In the genomic region with DNA sequence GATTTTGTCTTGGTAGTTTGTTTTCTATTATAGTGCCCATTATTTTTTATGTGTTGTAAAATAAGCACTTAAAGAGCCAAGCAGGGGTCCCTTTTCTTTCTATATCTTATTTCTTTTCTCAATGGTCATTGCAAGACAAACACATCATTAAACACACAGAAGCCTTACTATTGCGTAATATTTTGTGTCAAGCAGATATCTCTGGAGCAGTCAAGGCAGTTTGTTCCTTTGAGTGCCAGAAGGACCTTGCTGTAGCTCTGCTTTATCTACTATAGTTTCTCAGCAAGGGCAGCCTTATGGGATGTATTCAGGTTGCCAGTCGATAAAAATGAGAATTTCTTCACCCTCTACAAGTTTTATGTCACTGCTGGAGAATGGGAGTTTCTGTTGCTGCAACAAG, we compare ENCODE assay signal across 30 cellular contexts.
"Had no signal": no experiment of that assay in that cellular context is flagged by ENCODE, and none has a peak within 500 bp of the region (broad histone marks: within the 10 kb centered on the region; RNA-seq: fewer than 3 reads in every experiment).

No MANE protein-coding gene starts in this region.

- DNase-seq: activated CD4-positive, alpha-beta T cell treated with anti-CD3 and anti-CD28 coated beads for 1 hour; activated CD4-positive, alpha-beta T cell treated with anti-CD3 and anti-CD28 coated beads, Interleukin-2, amount 50 U/mL, for 1 hour; activated CD8-positive, alpha-beta T cell treated with anti-CD3 and anti-CD28 coated beads for 36 hours; activated naive CD8-positive, alpha-beta T cell treated with anti-CD3 and anti-CD28 coated beads, Interleukin-2, amount 50 U/mL, for 24 hours; activated T-cell treated with anti-CD3 and anti-CD28 coated beads, Interleukin-2, amount 50 U/mL, for 48 hours; anterior cingulate cortex; cerebellar nuclear complex; colonic mucosa; effector CD8-positive, alpha-beta T cell; esophagus squamous epithelium; foreskin melanocyte; left lung; mesendoderm; natural killer cell; occipital lobe; psoas muscle; stimulated activated CD4-positive, alpha-beta T cell treated with anti-CD3 and anti-CD28 coated beads, Interleukin-15, amount 100 ng/mL, for 24 hours; stimulated activated CD4-positive, alpha-beta T cell treated with anti-CD3 and anti-CD28 coated beads, Interleukin-2, amount 100 ng/mL, for 24 hours; stimulated activated naive B cell treated with anti-CD40 and anti-IgM and Interleukin-4, amounts not matched to agents 10 μg/mL and 1 μg/mL and 100 μg/mL, for 72 hours; T-helper 2 cell had no signal

- ATAC-seq: activated CD8-positive, alpha-beta T cell treated with anti-CD3 and anti-CD28 coated beads for 36 hours; activated naive CD8-positive, alpha-beta T cell treated with anti-CD3 and anti-CD28 coated beads, Interleukin-2, amount 50 U/mL, for 24 hours; left lung; natural killer cell; psoas muscle; stimulated activated naive B cell treated with anti-CD40 and anti-IgM and Interleukin-4, amounts not matched to agents 10 μg/mL and 1 μg/mL and 100 μg/mL, for 72 hours; WTC11 had no signal

- H3K79me2 ChIP-seq: parathyroid adenoma had no signal

- H3K27ac ChIP-seq: colonic mucosa, epithelial cell of prostate, esophagus squamous epithelium, left lung, neural progenitor cell, parathyroid adenoma, psoas muscle, tibial nerve had no signal

- H3K9me3 Mint-ChIP-seq: activated naive CD4-positive, alpha-beta T cell treated with anti-CD3 and anti-CD28 coated beads, Interleukin-2, amount 50 U/mL, for 24 hours; activated naive CD8-positive, alpha-beta T cell treated with anti-CD3 and anti-CD28 coated beads, Interleukin-2, amount 50 U/mL, for 24 hours; activated T-helper 2 cell treated with anti-CD3 and anti-CD28 coated beads, Interferon-gamma antibody, Interleukin-2, Interleukin-4, amounts not matched to agents 10 μg/mL and 5 μg/mL and 100 μg/mL, durations not matched to agents 14 hours and 24 hours and 36 hours; neural progenitor cell; stimulated activated naive B cell treated with anti-CD40 and anti-IgM and Interleukin-4, amounts not matched to agents 10 μg/mL and 1 μg/mL and 100 μg/mL, for 72 hours had no signal

- H3K36me3 ChIP-seq: colonic mucosa, esophagus squamous epithelium, left lung, neural progenitor cell, tibial nerve had no signal

- H3K9me3 ChIP-seq: colonic mucosa, esophagus squamous epithelium, left lung, psoas muscle, tibial nerve had no signal

- FAIRE-seq: endometrium, islet of Langerhans had no signal

- H2AFZ ChIP-seq: neural progenitor cell, parathyroid adenoma had no signal

- H3K4me1 Mint-ChIP-seq: activated naive CD4-positive, alpha-beta T cell treated with anti-CD3 and anti-CD28 coated beads, Interleukin-2, amount 50 U/mL, for 24 hours; activated naive CD8-positive, alpha-beta T cell treated with anti-CD3 and anti-CD28 coated beads, Interleukin-2, amount 50 U/mL, for 24 hours; natural killer cell; stimulated activated naive B cell treated with anti-CD40 and anti-IgM and Interleukin-4, amounts not matched to agents 10 μg/mL and 1 μg/mL and 100 μg/mL, for 72 hours had no signal

- H3K4me1 ChIP-seq: colonic mucosa, esophagus squamous epithelium, left lung, neural progenitor cell, parathyroid adenoma, psoas muscle, tibial nerve had no signal

- H3K27ac Mint-ChIP-seq: activated CD8-positive, alpha-beta T cell treated with anti-CD3 and anti-CD28 coated beads for 36 hours; activated naive CD4-positive, alpha-beta T cell treated with anti-CD3 and anti-CD28 coated beads, Interleukin-2, amount 50 U/mL, for 24 hours; activated naive CD8-positive, alpha-beta T cell treated with anti-CD3 and anti-CD28 coated beads, Interleukin-2, amount 50 U/mL, for 24 hours; activated T-helper 2 cell treated with anti-CD3 and anti-CD28 coated beads, Interferon-gamma antibody, Interleukin-2, Interleukin-4, amounts not matched to agents 10 μg/mL and 5 μg/mL and 100 μg/mL, durations not matched to agents 14 hours and 24 hours and 36 hours; natural killer cell; neural progenitor cell; stimulated activated naive B cell treated with anti-CD40 and anti-IgM and Interleukin-4, amounts not matched to agents 10 μg/mL and 1 μg/mL and 100 μg/mL, for 72 hours; WTC11 had no signal

- H3K4me3 ChIP-seq: colonic mucosa, esophagus squamous epithelium, left lung, lung, neural progenitor cell, psoas muscle, tibial nerve had no signal

- H3K36me3 Mint-ChIP-seq: activated naive CD4-positive, alpha-beta T cell treated with anti-CD3 and anti-CD28 coated beads, Interleukin-2, amount 50 U/mL, for 24 hours; natural killer cell; neural progenitor cell; stimulated activated naive B cell treated with anti-CD40 and anti-IgM and Interleukin-4, amounts not matched to agents 10 μg/mL and 1 μg/mL and 100 μg/mL, for 72 hours; WTC11 had no signal

- H3K4me3 Mint-ChIP-seq: activated CD8-positive, alpha-beta T cell treated with anti-CD3 and anti-CD28 coated beads for 36 hours; activated naive CD4-positive, alpha-beta T cell treated with anti-CD3 and anti-CD28 coated beads, Interleukin-2, amount 50 U/mL, for 24 hours; activated naive CD8-positive, alpha-beta T cell treated with anti-CD3 and anti-CD28 coated beads, Interleukin-2, amount 50 U/mL, for 24 hours; natural killer cell; neural progenitor cell; stimulated activated naive B cell treated with anti-CD40 and anti-IgM and Interleukin-4, amounts not matched to agents 10 μg/mL and 1 μg/mL and 100 μg/mL, for 72 hours; WTC11 had no signal

- H3K27me3 ChIP-seq: colonic mucosa, esophagus squamous epithelium, left lung, neural progenitor cell, tibial nerve had no signal

- H3K27me3 Mint-ChIP-seq: activated CD8-positive, alpha-beta T cell treated with anti-CD3 and anti-CD28 coated beads for 36 hours; activated naive CD4-positive, alpha-beta T cell treated with anti-CD3 and anti-CD28 coated beads, Interleukin-2, amount 50 U/mL, for 24 hours; activated naive CD8-positive, alpha-beta T cell treated with anti-CD3 and anti-CD28 coated beads, Interleukin-2, amount 50 U/mL, for 24 hours; stimulated activated naive B cell treated with anti-CD40 and anti-IgM and Interleukin-4, amounts not matched to agents 10 μg/mL and 1 μg/mL and 100 μg/mL, for 72 hours had no signal

- H3K4me2 ChIP-seq: neural progenitor cell had no signal
